In the genomic region with DNA sequence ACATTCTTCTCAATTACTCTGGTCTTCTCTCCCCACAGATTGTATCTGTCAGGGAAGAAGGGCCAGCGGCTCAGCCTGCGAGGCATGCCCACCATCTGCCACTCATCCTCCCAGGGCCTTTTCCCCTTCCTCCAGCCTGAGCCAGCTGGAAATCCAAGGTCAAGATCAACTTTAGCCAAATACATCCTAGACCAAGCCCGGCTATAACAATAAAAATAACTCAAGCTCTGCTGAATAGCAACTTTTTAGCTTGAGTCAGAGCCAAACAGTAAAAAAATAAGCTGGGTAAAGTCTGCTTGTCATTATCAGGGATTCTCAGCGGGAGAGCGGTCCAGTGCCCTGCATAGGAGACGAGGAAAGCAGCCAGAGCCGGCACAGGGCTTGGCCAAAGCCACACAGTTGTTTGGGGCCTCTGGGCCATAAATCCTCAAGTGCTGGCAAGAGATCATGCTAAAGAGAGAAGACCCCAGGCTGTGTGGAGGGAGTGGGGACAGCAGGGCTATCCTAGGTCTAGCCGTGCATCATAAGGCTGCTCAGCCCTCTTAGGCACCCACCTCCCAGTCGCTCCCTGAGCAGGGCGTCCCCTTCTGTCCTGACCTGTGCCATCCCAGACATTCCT, we compare ENCODE assay signal across 12 cellular contexts.
A peak's percentile ranks its signal among the peaks of the same experiment; 100 is the strongest.
DNase-seq lines count a peak whose midpoint lies in the region; FAIRE-seq and TF ChIP-seq lines count a peak whose summit lies in the region.
"Had no signal": no experiment of that assay in that cellular context is flagged by ENCODE, and none has a peak within 500 bp of the region (broad histone marks: within the 10 kb centered on the region; RNA-seq: fewer than 3 reads in every experiment).

No MANE protein-coding gene starts in this region.

- intact Hi-C loops in ovary (cut with DNase I), result loop anchor here in 1 of 4 donors (10.0 kb wide), 1 partner anchor 145 kb away; no protein-coding TSS in a partner anchor

- TF ChIP-seq POLR2A in ovary (IDR thresholded peaks at IDR 0.05), result no peak

- no peak overlapping the region for H3K4me3 ChIP-seq in fibroblast of the aortic adventitia (ENCODE audit: low read depth, low read length)
- no peak overlapping the region for H3K4me3 ChIP-seq in ovary
- H3K4me3 ChIP-seq: lung had no signal

- TF ChIP-seq CTCF in fibroblast of the aortic adventitia (IDR thresholded peaks at IDR 0.05; ENCODE audit: insufficient read depth, low read length) (no peak), ovary (IDR thresholded peaks at IDR 0.05) (no peak), type B pancreatic cell (conservative IDR thresholded peaks at IDR 0.05) (no peak)

- H3K4me1 Mint-ChIP-seq in type B pancreatic cell (ENCODE audit: unreplicated experiment), result peaks cover 8% of the 10 kb centered on the region

- H3K9me3 ChIP-seq in ovary, result no peaks in the 10 kb centered on the region
- H3K9me3 ChIP-seq: Caco-2 had no signal

- no peaks in the 10 kb centered on the region for H3K36me3 ChIP-seq in ovary

- WGBS in ovary, 3 donors, result 5 to 15% (median 9%) methylated on average over 10 of the region's 10 CpGs

- H3K4me1 ChIP-seq in ovary (ENCODE audit: insufficient read depth), result peaks cover 9% of the 10 kb centered on the region
- H3K4me1 ChIP-seq: Caco-2 had no signal

- peaks cover 3% of the 10 kb centered on the region for H3K27me3 Mint-ChIP-seq in type B pancreatic cell
- H3K27me3 Mint-ChIP-seq: central memory CD8-positive, alpha-beta T cell had no signal

- no peak overlapping the region for H3K4me3 Mint-ChIP-seq in type B pancreatic cell
- H3K4me3 Mint-ChIP-seq: central memory CD8-positive, alpha-beta T cell had no signal

- DNase-seq in AG20443 (ENCODE audit: low spot score) (peak; percentile 81), SK-N-DZ (ENCODE audit: low spot score) (peak; percentile 40), fibroblast of the aortic adventitia (ENCODE audit: low read depth) (peak; percentile 72), ovary (peak in 4 of 5 donors; percentile 41 to 52 (median 44)), urothelium cell line (ENCODE audit: low spot score) (no peak), NOMO-1 (lab: John Stamatoyannopoulos, UW; ENCODE audit: unreplicated experiment in 2 of 2) (no peak), type B pancreatic cell (ENCODE audit: extremely low spot score, unreplicated experiment) (no peak)
- no peak for DNase-seq in stimulated activated CD4-positive, alpha-beta T cell treated with anti-CD3 and anti-CD28 coated beads, Interleukin-4, amount 100 ng/mL, for 4 hours
- DNase-seq: activated CD4-positive, alpha-beta T cell treated with anti-CD3 and anti-CD28 coated beads, Interleukin-2, amount 50 U/mL, for 1 hour; Caco-2 had no signal

- no peak overlapping the region for H3K27ac Mint-ChIP-seq in type B pancreatic cell

- H3K27me3 ChIP-seq in ovary, result no peaks in the 10 kb centered on the region

- no peak for TF ChIP-seq EP300 in ovary (IDR thresholded peaks at IDR 0.05)

- no peak for FAIRE-seq in urothelium cell line (lab: Jason Lieb, UNC)

- H3K36me3 Mint-ChIP-seq in type B pancreatic cell, result no peaks in the 10 kb centered on the region

- no peak overlapping the region for H3K27ac ChIP-seq in ovary

- no peaks in the 10 kb centered on the region for H3K9me3 Mint-ChIP-seq in type B pancreatic cell
- H3K9me3 Mint-ChIP-seq: central memory CD8-positive, alpha-beta T cell had no signal

Comparison
In these comparisons a context has a peak if more than half of its experiments do, and no peak if none do; other contexts are left out.
1. DNase-seq: peak in AG20443 (single experiment), SK-N-DZ (single experiment), fibroblast of the aortic adventitia (single experiment) and ovary (4 of 5); none in stimulated activated CD4-positive, alpha-beta T cell treated with anti-CD3 and anti-CD28 coated beads, Interleukin-4, amount 100 ng/mL, for 4 hours (0 of 2), urothelium cell line (single experiment), NOMO-1 (0 of 2) and type B pancreatic cell (single experiment).